Comparison of ENCODE assay signal across 30 cellular contexts in the genomic region with DNA sequence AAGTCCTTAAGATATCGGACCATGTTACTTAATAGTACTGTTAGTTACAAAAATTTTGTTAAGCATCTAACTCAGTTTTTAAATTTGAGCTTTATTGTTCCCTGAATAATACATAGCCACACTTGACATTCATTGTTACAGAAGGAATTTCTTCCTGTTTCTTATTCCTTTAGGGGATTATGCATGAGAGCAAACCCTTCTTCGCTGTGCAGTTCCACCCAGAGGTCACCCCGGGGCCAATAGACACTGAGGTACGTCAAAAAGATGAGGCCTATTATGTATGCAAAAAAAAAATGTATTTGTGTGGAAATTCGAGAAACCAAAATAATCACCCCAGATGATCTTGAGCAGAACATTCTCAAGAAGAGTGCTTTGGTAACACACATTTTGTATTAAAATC.
"Had no signal": no experiment of that assay in that cellular context is flagged by ENCODE, and none has a peak within 500 bp of the region (broad histone marks: within the 10 kb centered on the region; RNA-seq: fewer than 3 reads in every experiment).

No MANE protein-coding gene starts in this region.

- H3K9me3 ChIP-seq: SJCRH30 had no signal

- H3K36me3 Mint-ChIP-seq: activated naive CD8-positive, alpha-beta T cell treated with anti-CD3 and anti-CD28 coated beads for 36 hours; T-cell had no signal

- H3K9me3 Mint-ChIP-seq: activated CD4-positive, alpha-beta T cell treated with anti-CD3 and anti-CD28 coated beads, Interleukin-2, amount 10 ng/mL, durations not matched to agents 24 days and 14 days; activated CD8-positive, alpha-beta T cell treated with anti-CD3 and anti-CD28 coated beads for 36 hours; activated T-cell treated with anti-CD3 and anti-CD28 coated beads, Interleukin-2, amount 50 U/mL, for 72 hours; activated T-helper 17 cell treated with anti-CD3 and anti-CD28 coated beads, Interleukin-2, amount 50 U/mL, for 72 hours; central memory CD8-positive, alpha-beta T cell had no signal

- H3K4me1 ChIP-seq: SJCRH30 had no signal

- H3K4me2 ChIP-seq: PC-9 had no signal

- H3K27me3 ChIP-seq: cardiac muscle cell, SJCRH30 had no signal

- H3K4me3 ChIP-seq: cardiac muscle cell, PC-9, SJCRH30 had no signal

- H3K4me3 Mint-ChIP-seq: activated CD4-positive, alpha-beta T cell treated with anti-CD3 and anti-CD28 coated beads, Interleukin-2, amount 10 ng/mL, durations not matched to agents 24 days and 14 days; activated CD8-positive, alpha-beta T cell treated with anti-CD3 and anti-CD28 coated beads for 36 hours; activated naive CD8-positive, alpha-beta T cell treated with anti-CD3 and anti-CD28 coated beads for 36 hours; activated T-cell treated with anti-CD3 and anti-CD28 coated beads, Interleukin-2, amount 50 U/mL, for 72 hours; activated T-helper 17 cell treated with anti-CD3 and anti-CD28 coated beads, Interleukin-2, amount 50 U/mL, for 72 hours; central memory CD8-positive, alpha-beta T cell; T-cell had no signal

- H3K27me3 Mint-ChIP-seq: activated CD4-positive, alpha-beta T cell treated with anti-CD3 and anti-CD28 coated beads, Interleukin-2, amount 10 ng/mL, durations not matched to agents 24 days and 14 days; activated CD8-positive, alpha-beta T cell treated with anti-CD3 and anti-CD28 coated beads for 36 hours; activated naive CD8-positive, alpha-beta T cell treated with anti-CD3 and anti-CD28 coated beads for 36 hours; activated T-helper 17 cell treated with anti-CD3 and anti-CD28 coated beads, Interleukin-2, amount 50 U/mL, for 72 hours; T-cell had no signal

- H3K27ac ChIP-seq: cardiac muscle cell, PC-9, SJCRH30, VCaP had no signal

- H3K36me3 ChIP-seq: SJCRH30 had no signal

- H3K4me1 Mint-ChIP-seq: activated CD4-positive, alpha-beta T cell treated with anti-CD3 and anti-CD28 coated beads, Interleukin-2, amount 10 ng/mL, durations not matched to agents 24 days and 14 days; activated naive CD8-positive, alpha-beta T cell treated with anti-CD3 and anti-CD28 coated beads for 36 hours; activated T-helper 17 cell treated with anti-CD3 and anti-CD28 coated beads, Interleukin-2, amount 50 U/mL, for 72 hours; central memory CD8-positive, alpha-beta T cell; T-cell had no signal

- H2AFZ ChIP-seq: PC-9 had no signal

- DNase-seq: activated CD4-positive, alpha-beta T cell treated with anti-CD3 and anti-CD28 coated beads for 1 hour; activated CD4-positive, alpha-beta T cell treated with anti-CD3 and anti-CD28 coated beads, Interleukin-2, amount 10 ng/mL, durations not matched to agents 24 days and 14 days; activated CD4-positive, alpha-beta T cell treated with anti-CD3 and anti-CD28 coated beads, Interleukin-2, amount 50 U/mL, for 4 hours; activated CD4-positive, CD25-positive, alpha-beta regulatory T cell; activated CD8-positive, alpha-beta T cell treated with anti-CD3 and anti-CD28 coated beads for 36 hours; activated effector memory CD4-positive, alpha-beta T cell treated with anti-CD3 and anti-CD28 coated beads, Interleukin-2, amount 50 U/mL, for 16 hours; activated naive CD4-positive, alpha-beta T cell; activated naive CD4-positive, alpha-beta T cell treated with anti-CD3 and anti-CD28 coated beads, Interleukin-2, amount 50 U/mL, for 16 hours; activated naive CD8-positive, alpha-beta T cell treated with anti-CD3 and anti-CD28 coated beads for 36 hours; activated T-cell treated with anti-CD3 and anti-CD28 coated beads, Interleukin-2, amount 50 U/mL, for 1 hour; activated T-cell treated with anti-CD3 and anti-CD28 coated beads, Interleukin-2, amount 50 U/mL, for 72 hours; amniotic stem cell; aorta; NCI-H1105; NCI-H1417 treated with DMSO at 0.1 percent for 48 hours; NCI-H187 treated with DMSO at 0.1 percent for 48 hours; NCI-H2081; NCI-H345; PC-9; Right ventricle myocardium superior; T-cell; T-helper 2 cell; T-helper 9 cell had no signal

- FAIRE-seq: RCC 7860 had no signal

- ATAC-seq: activated CD8-positive, alpha-beta T cell treated with anti-CD3 and anti-CD28 coated beads for 36 hours; activated T-cell treated with anti-CD3 and anti-CD28 coated beads, Interleukin-2, amount 50 U/mL, for 72 hours; activated T-helper 17 cell treated with anti-CD3 and anti-CD28 coated beads, Interleukin-2, amount 50 U/mL, for 72 hours; SK-N-SH treated with all-trans-retinoic acid at 6 μM for 48 hours; T-cell had no signal

- H3K27ac Mint-ChIP-seq: activated CD4-positive, alpha-beta T cell treated with anti-CD3 and anti-CD28 coated beads, Interleukin-2, amount 10 ng/mL, durations not matched to agents 24 days and 14 days; activated CD8-positive, alpha-beta T cell treated with anti-CD3 and anti-CD28 coated beads for 36 hours; activated naive CD8-positive, alpha-beta T cell treated with anti-CD3 and anti-CD28 coated beads for 36 hours; activated T-cell treated with anti-CD3 and anti-CD28 coated beads, Interleukin-2, amount 50 U/mL, for 72 hours; activated T-helper 17 cell treated with anti-CD3 and anti-CD28 coated beads, Interleukin-2, amount 50 U/mL, for 72 hours; T-cell had no signal
